9 cellular contexts compared by ENCODE assay signal in the genomic region with DNA sequence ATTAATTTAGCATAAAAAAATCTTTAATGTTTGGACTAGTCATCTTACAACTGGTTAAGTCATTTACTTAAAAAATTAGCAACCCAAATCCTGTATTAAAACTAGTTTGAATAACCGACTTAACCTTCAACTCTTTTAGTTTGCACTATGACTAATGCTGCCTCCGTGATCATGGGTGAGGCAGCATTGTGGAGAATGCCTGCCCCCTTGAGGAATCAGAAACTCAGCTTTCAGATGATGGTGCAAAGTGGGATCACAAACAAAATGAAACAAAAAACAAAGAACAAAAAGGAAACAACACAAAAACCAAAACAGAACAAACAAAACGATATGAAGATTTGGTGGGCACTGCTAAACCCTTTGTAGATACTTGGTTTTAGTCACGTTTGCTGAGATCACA.
DNase-seq lines count a peak whose midpoint lies in the region; ATAC-seq, FAIRE-seq and TF ChIP-seq lines count a peak whose summit lies in the region.
"Had no signal": no experiment of that assay in that cellular context is flagged by ENCODE, and none has a peak within 500 bp of the region (broad histone marks: within the 10 kb centered on the region; RNA-seq: fewer than 3 reads in every experiment).

No MANE protein-coding gene starts in this region.

- no peaks in the 10 kb centered on the region for H3K9me1 ChIP-seq in IMR-90 (ENCODE audit: insufficient read depth, low read length)

- H3K9ac ChIP-seq in IMR-90 (ENCODE audit: low read depth, low read length) = no peak overlapping the region

- TF ChIP-seq RAD21 in IMR-90 (IDR thresholded peaks at IDR 0.05; ENCODE audit: low read length) = peak; percentile 32; the same call in 1 of the 2 replicates

- H4K8ac ChIP-seq in IMR-90 (ENCODE audit: low read depth in 2 of 2, low read length in 2 of 2) = no peak overlapping the region

- DNase-seq in Caco-2 = peak in 1 of 2 experiments; percentile 19
- DNase-seq in IMR-90 = peak; percentile 16
- DNase-seq in bronchial epithelial cell (ENCODE audit: low read depth) = peak; percentile 76
- no peak for DNase-seq in left lung
- DNase-seq in cerebellar cortex (ENCODE audit: low spot score) = no peak
- DNase-seq in activated naive CD8-positive, alpha-beta T cell treated with anti-CD3 and anti-CD28 coated beads, Interleukin-2, amount 50 U/mL, for 24 hours = no peak
- DNase-seq in activated T-cell treated with anti-CD3 and anti-CD28 coated beads, Interleukin-2, amount 50 U/mL, for 4 hours = no peak

- no peaks in the 10 kb centered on the region for H4K20me1 ChIP-seq in IMR-90 (ENCODE audit: insufficient read depth, low read length)

- CTCF ChIA-PET in Caco-2 (lab: Charles Lee) = interaction anchor here (0.9 kb wide), 1 partner anchor 79 kb away, joined by 4 read pairs; no protein-coding TSS in a partner anchor
- CTCF ChIA-PET in IMR-90 (lab: Yijun Ruan, JAX) = no interaction called here

- ATAC-seq in IMR-90 (ENCODE audit: low read depth) = 0 out of 2 replicates have a peak, but pooled peaks have one; percentile 32
- ATAC-seq in left lung = peak; percentile 79
- ATAC-seq in GM18907 (IDR thresholded peaks at IDR 0.05; ENCODE audit: unreplicated experiment) = no peak
- no peak for ATAC-seq in activated naive CD8-positive, alpha-beta T cell treated with anti-CD3 and anti-CD28 coated beads, Interleukin-2, amount 50 U/mL, for 24 hours
- ATAC-seq in activated T-cell treated with anti-CD3 and anti-CD28 coated beads, Interleukin-2, amount 50 U/mL, for 4 hours = no peak

- intact Hi-C loops in Caco-2 (cut with micrococcal nuclease; ENCODE audit: unreplicated experiment) = loop anchor here (1.0 kb wide), 1 partner anchor 79 kb away; no protein-coding TSS in a partner anchor
- intact Hi-C loops in IMR-90 (cut with micrococcal nuclease) = loop anchor here (5.0 kb wide), 1 partner anchor 46 kb away; no protein-coding TSS in a partner anchor
- intact Hi-C loops in left lung (cut with DNase I) = no loop called here

- dilution Hi-C loops in IMR-90 (cut with HindIII; ENCODE audit: low sequenced_read_pairs, unreplicated experiment) = no loop called here

- H3K14ac ChIP-seq in IMR-90 (replicated peaks; ENCODE audit: low read depth, low read length) = no peak overlapping the region

- no peak overlapping the region for H2BK15ac ChIP-seq in IMR-90 (ENCODE audit: low read depth, low read length)

- H3K9me3 Mint-ChIP-seq in Caco-2 (ENCODE audit: unreplicated experiment) = no peaks in the 10 kb centered on the region
- H3K9me3 Mint-ChIP-seq in activated naive CD8-positive, alpha-beta T cell treated with anti-CD3 and anti-CD28 coated beads, Interleukin-2, amount 50 U/mL, for 24 hours = peaks cover 12% of the 10 kb centered on the region
- H3K9me3 Mint-ChIP-seq in activated T-cell treated with anti-CD3 and anti-CD28 coated beads, Interleukin-2, amount 50 U/mL, for 4 hours = peaks cover 5% of the 10 kb centered on the region
- H3K9me3 Mint-ChIP-seq: activated T-helper 1 cell treated with anti-CD3 and anti-CD28 coated beads, Interleukin-12 subunit alpha, Interleukin-12 subunit beta, Interleukin-2, Interleukin-4 antibody, amounts not matched to agents 30 ng/mL and 10 ng/mL and 1 ng/mL, durations not matched to agents 14 hours and 24 hours and 36 hours had no signal

- WGBS in IMR-90 (ENCODE audit: extremely low coverage in 2 of 2, insufficient read length in 1 of 2), 2 experiments = 43% methylated on average over 2 of the region's 4 CpGs; no CpG with 5 or more reads in 1 of the 2 experiments

- TF ChIP-seq POLR2A in IMR-90 (IDR thresholded peaks at IDR 0.05; ENCODE audit: low read depth, low read length) = no peak

- H3K4ac ChIP-seq in IMR-90 (ENCODE audit: low read depth, low read length) = no peak overlapping the region

- no peak overlapping the region for H2AFZ ChIP-seq in IMR-90 (replicated peaks; ENCODE audit: low read length, poor library complexity)

- no peaks in the 10 kb centered on the region for H3K36me3 ChIP-seq in Caco-2 (ENCODE audit: control insufficient read depth, insufficient read depth, low read length)
- H3K36me3 ChIP-seq in IMR-90 (ENCODE audit: control insufficient read depth, insufficient read depth, low read length) = no peaks in the 10 kb centered on the region
- H3K36me3 ChIP-seq in bronchial epithelial cell (ENCODE audit: control insufficient read depth, insufficient read depth, low read length) = no peaks in the 10 kb centered on the region
- H3K36me3 ChIP-seq in left lung = no peaks in the 10 kb centered on the region

- no peaks in the 10 kb centered on the region for H3K4me1 Mint-ChIP-seq in Caco-2 (ENCODE audit: low read depth, unreplicated experiment)
- no peaks in the 10 kb centered on the region for H3K4me1 Mint-ChIP-seq in activated naive CD8-positive, alpha-beta T cell treated with anti-CD3 and anti-CD28 coated beads, Interleukin-2, amount 50 U/mL, for 24 hours
- H3K4me1 Mint-ChIP-seq in activated T-cell treated with anti-CD3 and anti-CD28 coated beads, Interleukin-2, amount 50 U/mL, for 4 hours (ENCODE audit: low read depth) = no peaks in the 10 kb centered on the region

- H3K27me3 ChIP-seq in Caco-2 (replicated peaks; ENCODE audit: control insufficient read depth, insufficient read depth, low read length) = no peaks in the 10 kb centered on the region
- peaks cover 20% of the 10 kb centered on the region for H3K27me3 ChIP-seq in IMR-90 (ENCODE audit: control insufficient read depth, insufficient read depth, low read length)
- no peaks in the 10 kb centered on the region for H3K27me3 ChIP-seq in bronchial epithelial cell (ENCODE audit: control insufficient read depth, insufficient read depth, low read length)
- H3K27me3 ChIP-seq in left lung = no peaks in the 10 kb centered on the region

- no peak overlapping the region for H3K4me3 Mint-ChIP-seq in Caco-2 (ENCODE audit: unreplicated experiment)
- no peak overlapping the region for H3K4me3 Mint-ChIP-seq in activated naive CD8-positive, alpha-beta T cell treated with anti-CD3 and anti-CD28 coated beads, Interleukin-2, amount 50 U/mL, for 24 hours
- no peak overlapping the region for H3K4me3 Mint-ChIP-seq in activated T-cell treated with anti-CD3 and anti-CD28 coated beads, Interleukin-2, amount 50 U/mL, for 4 hours
- H3K4me3 Mint-ChIP-seq: activated T-helper 1 cell treated with anti-CD3 and anti-CD28 coated beads, Interleukin-12 subunit alpha, Interleukin-12 subunit beta, Interleukin-2, Interleukin-4 antibody, amounts not matched to agents 30 ng/mL and 10 ng/mL and 1 ng/mL, durations not matched to agents 14 hours and 24 hours and 36 hours had no signal

- no peak overlapping the region for H2AK9ac ChIP-seq in IMR-90 (replicated peaks; ENCODE audit: low read depth, low read length, poor library complexity)

- in situ Hi-C loops in IMR-90 (cut with MboI; ENCODE audit: low sequenced_read_pairs) = no loop called here

- no peak overlapping the region for H4K91ac ChIP-seq in IMR-90 (ENCODE audit: insufficient read depth, low read depth, low read length)

- H3K4me2 ChIP-seq in IMR-90 (ENCODE audit: low read depth, low read length) = no peak overlapping the region

- no peak overlapping the region for H3K56ac ChIP-seq in IMR-90 (ENCODE audit: extremely low read depth, insufficient read depth, low read length)

- no peak overlapping the region for H3K27ac Mint-ChIP-seq in Caco-2 (ENCODE audit: unreplicated experiment)
- H3K27ac Mint-ChIP-seq in activated naive CD8-positive, alpha-beta T cell treated with anti-CD3 and anti-CD28 coated beads, Interleukin-2, amount 50 U/mL, for 24 hours = no peak overlapping the region
- H3K27ac Mint-ChIP-seq: activated T-helper 1 cell treated with anti-CD3 and anti-CD28 coated beads, Interleukin-12 subunit alpha, Interleukin-12 subunit beta, Interleukin-2, Interleukin-4 antibody, amounts not matched to agents 30 ng/mL and 10 ng/mL and 1 ng/mL, durations not matched to agents 14 hours and 24 hours and 36 hours had no signal

- peak; percentile 19 to 60 for TF ChIP-seq CTCF in Caco-2 (IDR thresholded peaks at IDR 0.05; ENCODE audit: insufficient read depth in 1 of 2, low read depth in 1 of 2, low read length in 1 of 2, severe bottlenecking in 1 of 2, unreplicated experiment in 1 of 2)
- peak; percentile 38 for TF ChIP-seq CTCF in IMR-90 (conservative IDR thresholded peaks at IDR 0.05; ENCODE audit: low read depth, low read length)
- peak; percentile 57 for TF ChIP-seq CTCF in bronchial epithelial cell (IDR thresholded peaks at IDR 0.05; ENCODE audit: insufficient read depth, low read length, severe bottlenecking)
- no peak for TF ChIP-seq CTCF in left lung (IDR thresholded peaks at IDR 0.05)

- no peak overlapping the region for H2BK20ac ChIP-seq in IMR-90 (ENCODE audit: low read depth, low read length)

- H3K18ac ChIP-seq in IMR-90 (ENCODE audit: low read depth, low read length) = no peak overlapping the region

- no TSS peak for BruUV-seq in Caco-2 (replicated peaks; lab: Mats Ljungman, UMichigan)
- no TSS peak for BruUV-seq in IMR-90 (replicated peaks; lab: Mats Ljungman, UMichigan)

- POLR2A ChIA-PET in Caco-2 (lab: Charles Lee) (no interaction called here), IMR-90 (lab: Charles Lee; ENCODE audit: unreplicated experiment) (interaction anchor here (0.6 kb wide), 1 partner anchor 38 kb away, joined by 3 read pairs; no protein-coding TSS in a partner anchor)

- H3K4me1 ChIP-seq in Caco-2 (no peaks in the 10 kb centered on the region), IMR-90 (ENCODE audit: control insufficient read depth, insufficient read depth, low read length) (no peaks in the 10 kb centered on the region), left lung (no peaks in the 10 kb centered on the region)

- H3K4me3 ChIP-seq in Caco-2 (ENCODE audit: low read depth, low read length) = no peak overlapping the region
- H3K4me3 ChIP-seq in IMR-90 (ENCODE audit: insufficient read depth, low read depth, low read length) = no peak overlapping the region
- no peak overlapping the region for H3K4me3 ChIP-seq in bronchial epithelial cell (ENCODE audit: low read depth, low read length)
- H3K4me3 ChIP-seq in left lung = no peak overlapping the region

- no peak overlapping the region for H2BK5ac ChIP-seq in IMR-90 (ENCODE audit: low read depth, low read length, poor library complexity, severe bottlenecking)

- H4K5ac ChIP-seq in IMR-90 (ENCODE audit: low read depth, low read length) = no peak overlapping the region

- no peaks in the 10 kb centered on the region for H3K27me3 Mint-ChIP-seq in Caco-2 (ENCODE audit: insufficient read depth, unreplicated experiment)
- no peaks in the 10 kb centered on the region for H3K27me3 Mint-ChIP-seq in activated naive CD8-positive, alpha-beta T cell treated with anti-CD3 and anti-CD28 coated beads, Interleukin-2, amount 50 U/mL, for 24 hours
- peaks cover 2% of the 10 kb centered on the region for H3K27me3 Mint-ChIP-seq in activated T-cell treated with anti-CD3 and anti-CD28 coated beads, Interleukin-2, amount 50 U/mL, for 4 hours (ENCODE audit: low read depth)

- no peaks in the 10 kb centered on the region for H3K9me3 ChIP-seq in Caco-2
- no peaks in the 10 kb centered on the region for H3K9me3 ChIP-seq in IMR-90 (ENCODE audit: control insufficient read depth, insufficient read depth, low read length)
- H3K9me3 ChIP-seq in left lung = no peaks in the 10 kb centered on the region

- H2AK5ac ChIP-seq in IMR-90 (ENCODE audit: low read depth, low read length) = no peak overlapping the region

- H3K27ac ChIP-seq in IMR-90 (ENCODE audit: insufficient read depth, low read length) = no peak overlapping the region
- no peak overlapping the region for H3K27ac ChIP-seq in left lung

- H3K23ac ChIP-seq in IMR-90 (ENCODE audit: low read depth, low read length) = no peak overlapping the region

- no peaks in the 10 kb centered on the region for H3K36me3 Mint-ChIP-seq in Caco-2 (ENCODE audit: insufficient read depth, unreplicated experiment)
- no peaks in the 10 kb centered on the region for H3K36me3 Mint-ChIP-seq in activated naive CD8-positive, alpha-beta T cell treated with anti-CD3 and anti-CD28 coated beads, Interleukin-2, amount 50 U/mL, for 24 hours (ENCODE audit: low read depth)
- H3K36me3 Mint-ChIP-seq in activated T-cell treated with anti-CD3 and anti-CD28 coated beads, Interleukin-2, amount 50 U/mL, for 4 hours (ENCODE audit: insufficient read depth) = no peaks in the 10 kb centered on the region

- H3K79me1 ChIP-seq in IMR-90 (ENCODE audit: low read depth in 1 of 2, low read length in 2 of 2) = no peaks in the 10 kb centered on the region

- no peak overlapping the region for H2BK120ac ChIP-seq in IMR-90 (ENCODE audit: low read depth, low read length)

- peak; percentile 52 for FAIRE-seq in bronchial epithelial cell (lab: Jason Lieb, UNC)

Comparison
In these comparisons a context has a peak if more than half of its experiments do, and no peak if none do; other contexts are left out.
1. DNase-seq: peak in IMR-90 (single experiment) and bronchial epithelial cell (single experiment); none in left lung (0 of 2), cerebellar cortex (single experiment), activated naive CD8-positive, alpha-beta T cell treated with anti-CD3 and anti-CD28 coated beads, Interleukin-2, amount 50 U/mL, for 24 hours (single experiment) and activated T-cell treated with anti-CD3 and anti-CD28 coated beads, Interleukin-2, amount 50 U/mL, for 4 hours (single experiment).
2. CTCF ChIP-seq: peak in Caco-2 (2 of 2), IMR-90 (single experiment) and bronchial epithelial cell (single experiment); none in left lung (0 of 2).
3. ATAC-seq: peak in IMR-90 (single experiment) and left lung (single experiment); none in GM18907 (single experiment), activated naive CD8-positive, alpha-beta T cell treated with anti-CD3 and anti-CD28 coated beads, Interleukin-2, amount 50 U/mL, for 24 hours (single experiment) and activated T-cell treated with anti-CD3 and anti-CD28 coated beads, Interleukin-2, amount 50 U/mL, for 4 hours (0 of 2).
4. intact Hi-C loops: an anchor here in Caco-2 (1.0 kb wide) and IMR-90 (5.0 kb wide); none called in left lung.